16 cellular contexts compared by ENCODE assay signal in genomic region chr12:77344651-77345050, GRCh38.
DNase-seq lines count a peak whose midpoint lies in the region; ATAC-seq, FAIRE-seq and TF ChIP-seq lines count a peak whose summit lies in the region.
"Had no signal": no experiment of that assay in that cellular context is flagged by ENCODE, and none has a peak within 500 bp of the region (broad histone marks: within the 10 kb centered on the region; RNA-seq: fewer than 3 reads in every experiment).

No MANE protein-coding gene starts in this region.

- no peak overlapping the region for H3K4me3 Mint-ChIP-seq in type B pancreatic cell
- H3K4me3 Mint-ChIP-seq: B cell; CD4-positive, alpha-beta T cell had no signal

- H3K9me3 Mint-ChIP-seq in type B pancreatic cell: no peaks in the 10 kb centered on the region
- H3K9me3 Mint-ChIP-seq: CD4-positive, alpha-beta T cell had no signal

- no peak for TF ChIP-seq CTCF in LNCaP clone FGC (IDR thresholded peaks at IDR 0.05; ENCODE audit: control insufficient read depth, extremely low read depth, insufficient read depth)
- TF ChIP-seq CTCF in fibroblast of the aortic adventitia (IDR thresholded peaks at IDR 0.05; ENCODE audit: insufficient read depth, low read length): no peak
- no peak for TF ChIP-seq CTCF in parathyroid adenoma (IDR thresholded peaks at IDR 0.05)
- TF ChIP-seq CTCF in type B pancreatic cell (conservative IDR thresholded peaks at IDR 0.05): no peak

- H3K9ac ChIP-seq in parathyroid adenoma: no peak overlapping the region

- H3K9me3 ChIP-seq in parathyroid adenoma (ENCODE audit: control insufficient read depth, low read length): no peaks in the 10 kb centered on the region
- H3K9me3 ChIP-seq: HAP-1 had no signal

- H3K4me3 ChIP-seq in LNCaP clone FGC (ENCODE audit: low read depth, low read length) (no peak overlapping the region), fibroblast of the aortic adventitia (ENCODE audit: low read depth, low read length) (no peak overlapping the region), parathyroid adenoma (ENCODE audit: low read depth, low read length) (no peak overlapping the region)
- H3K4me3 ChIP-seq: HAP-1 had no signal

- no peaks in the 10 kb centered on the region for H3K36me3 Mint-ChIP-seq in type B pancreatic cell

- H3K27ac ChIP-seq in parathyroid adenoma: no peak overlapping the region

- no peak for FAIRE-seq in GM19239 (lab: Jason Lieb, UNC)
- FAIRE-seq: A204.1, GM18507, H1 had no signal

- H3K4me1 ChIP-seq in parathyroid adenoma: peaks cover 8% of the 10 kb centered on the region
- H3K4me1 ChIP-seq: HAP-1 had no signal

- peak; percentile 77 for DNase-seq in LNCaP clone FGC (ENCODE audit: low read depth)
- peak; percentile 35 for DNase-seq in fibroblast of the aortic adventitia (ENCODE audit: low read depth)
- no peak for DNase-seq in type B pancreatic cell (ENCODE audit: extremely low spot score, unreplicated experiment)
- no peak for DNase-seq in NCI-H187 treated with DMSO at 0.1 percent for 48 hours (lab: John Stamatoyannopoulos, UW)
- no peak for DNase-seq in GM19239 (ENCODE audit: insufficient read length, low spot score)
- DNase-seq: C1 segment of cervical spinal cord; Calu3; CD4-positive, alpha-beta T cell; DMS 273 treated with DMSO at 0.1 percent for 48 hours had no signal

- peak; percentile 54 for ATAC-seq in SK-N-SH treated with all-trans-retinoic acid at 6 μM for 48 hours

- no peak overlapping the region for H2AFZ ChIP-seq in parathyroid adenoma

- peaks cover 23% of the 10 kb centered on the region for H3K4me1 Mint-ChIP-seq in type B pancreatic cell (ENCODE audit: unreplicated experiment)
- H3K4me1 Mint-ChIP-seq: B cell had no signal

- no peak overlapping the region for H3K27ac Mint-ChIP-seq in type B pancreatic cell
- H3K27ac Mint-ChIP-seq: B cell; CD4-positive, alpha-beta T cell had no signal

- H3K36me3 ChIP-seq in parathyroid adenoma (ENCODE audit: control insufficient read depth, insufficient read depth, low read length): no peaks in the 10 kb centered on the region
- H3K36me3 ChIP-seq: HAP-1 had no signal

- H3K79me2 ChIP-seq in parathyroid adenoma: no peaks in the 10 kb centered on the region

- H3K27me3 Mint-ChIP-seq in type B pancreatic cell: no peaks in the 10 kb centered on the region
- H3K27me3 Mint-ChIP-seq: B cell; CD4-positive, alpha-beta T cell had no signal

- H3K4me2 ChIP-seq in parathyroid adenoma (ENCODE audit: low read length): peak overlapping the region; percentile 3

- H3K27me3 ChIP-seq in parathyroid adenoma (ENCODE audit: control insufficient read depth, insufficient read depth, low read length): no peaks in the 10 kb centered on the region

TF ChIP-seq in SK-N-SH treated with all-trans-retinoic acid at 6 μM for 48 hours, 23 proteins besides CTCF, POLR2A, EP300 and RAD21:
- TF ChIP-seq BACH2 (CRISPR knock-in tag; IDR thresholded peaks at IDR 0.05; ENCODE audit: borderline replicate concordance): no peak
- no peak for TF ChIP-seq SNAI2 (CRISPR knock-in tag; IDR thresholded peaks at IDR 0.05)
- TF ChIP-seq GLIS3 (CRISPR knock-in tag; IDR thresholded peaks at IDR 0.05): no peak
- TF ChIP-seq, protein P1, sequence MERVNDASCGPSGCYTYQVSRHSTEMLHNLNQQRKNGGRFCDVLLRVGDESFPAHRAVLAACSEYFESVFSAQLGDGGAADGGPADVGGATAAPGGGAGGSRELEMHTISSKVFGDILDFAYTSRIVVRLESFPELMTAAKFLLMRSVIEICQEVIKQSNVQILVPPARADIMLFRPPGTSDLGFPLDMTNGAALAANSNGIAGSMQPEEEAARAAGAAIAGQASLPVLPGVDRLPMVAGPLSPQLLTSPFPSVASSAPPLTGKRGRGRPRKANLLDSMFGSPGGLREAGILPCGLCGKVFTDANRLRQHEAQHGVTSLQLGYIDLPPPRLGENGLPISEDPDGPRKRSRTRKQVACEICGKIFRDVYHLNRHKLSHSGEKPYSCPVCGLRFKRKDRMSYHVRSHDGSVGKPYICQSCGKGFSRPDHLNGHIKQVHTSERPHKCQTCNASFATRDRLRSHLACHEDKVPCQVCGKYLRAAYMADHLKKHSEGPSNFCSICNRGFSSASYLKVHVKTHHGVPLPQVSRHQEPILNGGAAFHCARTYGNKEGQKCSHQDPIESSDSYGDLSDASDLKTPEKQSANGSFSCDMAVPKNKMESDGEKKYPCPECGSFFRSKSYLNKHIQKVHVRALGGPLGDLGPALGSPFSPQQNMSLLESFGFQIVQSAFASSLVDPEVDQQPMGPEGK (CRISPR knock-in tag; IDR thresholded peaks at IDR 0.05; ENCODE audit: borderline replicate concordance): no peak
- TF ChIP-seq TCF4 (CRISPR knock-in tag; IDR thresholded peaks at IDR 0.05; ENCODE audit: borderline replicate concordance): no peak
- TF ChIP-seq TOX (CRISPR knock-in tag; IDR thresholded peaks at IDR 0.05; ENCODE audit: borderline replicate concordance): no peak
- no peak for TF ChIP-seq ZFP3 (CRISPR knock-in tag; IDR thresholded peaks at IDR 0.05)
- TF ChIP-seq ZFP30 (CRISPR knock-in tag; IDR thresholded peaks at IDR 0.05): no peak
- no peak for TF ChIP-seq CSRNP3 (CRISPR knock-in tag; IDR thresholded peaks at IDR 0.05)
- no peak for TF ChIP-seq OSR1 (CRISPR knock-in tag; IDR thresholded peaks at IDR 0.05)
- TF ChIP-seq POU6F1 (CRISPR knock-in tag; IDR thresholded peaks at IDR 0.05; ENCODE audit: borderline replicate concordance, low read depth): no peak
- no peak for TF ChIP-seq ISL1 (CRISPR knock-in tag; IDR thresholded peaks at IDR 0.05)

Comparison
In these comparisons a context has a peak if more than half of its experiments do, and no peak if none do; other contexts are left out.
1. DNase-seq: peak in LNCaP clone FGC (single experiment) and fibroblast of the aortic adventitia (single experiment); none in type B pancreatic cell (single experiment), NCI-H187 treated with DMSO at 0.1 percent for 48 hours (single experiment) and GM19239 (single experiment).